Comparison of ENCODE assay signal across 1 cellular context in the genomic region with DNA sequence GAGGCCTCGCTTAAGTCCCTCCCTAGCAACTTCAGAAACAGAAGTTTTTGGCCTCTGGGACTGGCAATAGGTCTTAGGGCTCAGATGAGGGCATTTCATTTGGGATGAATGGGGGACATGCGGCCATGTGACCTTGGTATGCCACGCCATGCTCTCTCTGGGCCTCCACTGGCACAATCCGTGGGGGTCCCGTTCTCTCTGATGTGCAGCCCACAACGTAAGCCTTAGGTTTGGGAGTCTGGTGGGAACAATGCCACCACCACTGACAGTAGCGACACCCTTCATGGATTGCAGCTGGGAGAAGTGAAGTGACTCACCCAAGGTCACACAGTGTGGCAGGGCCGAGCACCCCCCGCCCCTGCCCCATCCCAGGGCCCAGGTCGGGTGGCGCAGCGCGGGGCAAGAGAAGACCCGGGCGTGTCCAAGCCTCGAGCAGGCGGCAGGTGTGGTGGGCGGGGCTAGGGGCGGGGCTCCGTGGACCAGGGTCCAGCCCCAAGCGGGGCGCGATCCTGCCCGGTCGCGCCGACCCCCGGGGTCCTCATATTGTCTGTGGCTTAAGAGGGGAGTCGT.
A peak's percentile ranks its signal among the peaks of the same experiment; 100 is the strongest.
TF ChIP-seq lines count a peak whose summit lies in the region.

No MANE protein-coding gene starts in this region.

TF ChIP-seq in HepG2, 621 proteins besides CTCF, POLR2A, EP300 and RAD21 (continued from another document and continues in another):
- TF ChIP-seq ATRX (CRISPR knock-in tag; IDR thresholded peaks at IDR 0.05; ENCODE audit: borderline replicate concordance) (no peak), ZKSCAN8 (CRISPR knock-in tag; IDR thresholded peaks at IDR 0.05; ENCODE audit: borderline replicate concordance) (no peak), GTF3A (CRISPR knock-in tag; conservative IDR thresholded peaks at IDR 0.05) (peak; percentile 34; the same call in 1 of the 2 replicates), ZFY (CRISPR knock-in tag; IDR thresholded peaks at IDR 0.05) (no peak), ZNF383 (CRISPR knock-in tag; IDR thresholded peaks at IDR 0.05; ENCODE audit: borderline replicate concordance) (peak; percentile 67; the same call in 1 of the 2 replicates), ZNF296 (CRISPR knock-in tag; conservative IDR thresholded peaks at IDR 0.05) (no peak), MLLT10 (CRISPR knock-in tag; IDR thresholded peaks at IDR 0.05) (no peak), ZNF556 (CRISPR knock-in tag; IDR thresholded peaks at IDR 0.05; ENCODE audit: borderline replicate concordance) (no peak), NONO (IDR thresholded peaks at IDR 0.05) (no peak), NONO (CRISPR knock-in tag; conservative IDR thresholded peaks at IDR 0.05) (peak; percentile 11; the same call in 1 of the 2 replicates), ZNF367 (CRISPR knock-in tag; IDR thresholded peaks at IDR 0.05; ENCODE audit: borderline replicate concordance) (peak; percentile 77; the same call in 1 of the 2 replicates), DPF2 (CRISPR knock-in tag; IDR thresholded peaks at IDR 0.05; ENCODE audit: borderline replicate concordance, low read depth) (no peak), ZNF354B (CRISPR knock-in tag; IDR thresholded peaks at IDR 0.05) (0 out of 2 replicates have a peak, but pooled peaks have one; percentile 85), ZNF775 (CRISPR knock-in tag; IDR thresholded peaks at IDR 0.05; ENCODE audit: borderline replicate concordance) (no peak), SMYD3 (CRISPR knock-in tag; IDR thresholded peaks at IDR 0.05) (no peak), NR2F1 (CRISPR knock-in tag; IDR thresholded peaks at IDR 0.05) (peak in 1 of 2 experiments; percentile 16; a peak in 1 of 4 replicates), TCF7 (IDR thresholded peaks at IDR 0.05; ENCODE audit: low read depth) (no peak), POLR2AphosphoS5 (IDR thresholded peaks at IDR 0.05; ENCODE audit: low read depth, low read length) (peak; percentile 37; the same call in 1 of the 2 replicates), GLI4 (CRISPR knock-in tag; IDR thresholded peaks at IDR 0.05; ENCODE audit: borderline replicate concordance) (peak; percentile 23; the same call in 1 of the 2 replicates), ZNF264 (CRISPR knock-in tag; IDR thresholded peaks at IDR 0.05) (peak; percentile 63), ADNP (CRISPR knock-in tag; IDR thresholded peaks at IDR 0.05) (peak; percentile 84; the same call in 1 of the 2 replicates), HDAC1 (CRISPR knock-in tag; IDR thresholded peaks at IDR 0.05) (no peak; the same call in 1 of the 2 replicates), ZNF317 (CRISPR knock-in tag; IDR thresholded peaks at IDR 0.05) (no peak), ZFP36L1 (CRISPR knock-in tag; IDR thresholded peaks at IDR 0.05) (peak; percentile 67; the same call in 1 of the 2 replicates), RFX1 (IDR thresholded peaks at IDR 0.05) (no peak), IKZF4 (CRISPR knock-in tag; IDR thresholded peaks at IDR 0.05; ENCODE audit: borderline replicate concordance, low read depth, not compliant biosample characterization) (no peak)
- TF ChIP-seq, protein P1, sequence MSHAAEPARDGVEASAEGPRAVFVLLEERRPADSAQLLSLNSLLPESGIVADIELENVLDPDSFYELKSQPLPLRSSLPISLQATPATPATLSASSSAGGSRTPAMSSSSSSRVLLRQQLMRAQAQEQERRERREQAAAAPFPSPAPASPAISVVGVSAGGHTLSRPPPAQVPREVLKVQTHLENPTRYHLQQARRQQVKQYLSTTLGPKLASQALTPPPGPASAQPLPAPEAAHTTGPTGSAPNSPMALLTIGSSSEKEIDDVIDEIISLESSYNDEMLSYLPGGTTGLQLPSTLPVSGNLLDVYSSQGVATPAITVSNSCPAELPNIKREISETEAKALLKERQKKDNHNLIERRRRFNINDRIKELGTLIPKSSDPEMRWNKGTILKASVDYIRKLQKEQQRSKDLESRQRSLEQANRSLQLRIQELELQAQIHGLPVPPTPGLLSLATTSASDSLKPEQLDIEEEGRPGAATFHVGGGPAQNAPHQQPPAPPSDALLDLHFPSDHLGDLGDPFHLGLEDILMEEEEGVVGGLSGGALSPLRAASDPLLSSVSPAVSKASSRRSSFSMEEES (CRISPR knock-in tag; IDR thresholded peaks at IDR 0.05): no peak
- TF ChIP-seq, protein P2, sequence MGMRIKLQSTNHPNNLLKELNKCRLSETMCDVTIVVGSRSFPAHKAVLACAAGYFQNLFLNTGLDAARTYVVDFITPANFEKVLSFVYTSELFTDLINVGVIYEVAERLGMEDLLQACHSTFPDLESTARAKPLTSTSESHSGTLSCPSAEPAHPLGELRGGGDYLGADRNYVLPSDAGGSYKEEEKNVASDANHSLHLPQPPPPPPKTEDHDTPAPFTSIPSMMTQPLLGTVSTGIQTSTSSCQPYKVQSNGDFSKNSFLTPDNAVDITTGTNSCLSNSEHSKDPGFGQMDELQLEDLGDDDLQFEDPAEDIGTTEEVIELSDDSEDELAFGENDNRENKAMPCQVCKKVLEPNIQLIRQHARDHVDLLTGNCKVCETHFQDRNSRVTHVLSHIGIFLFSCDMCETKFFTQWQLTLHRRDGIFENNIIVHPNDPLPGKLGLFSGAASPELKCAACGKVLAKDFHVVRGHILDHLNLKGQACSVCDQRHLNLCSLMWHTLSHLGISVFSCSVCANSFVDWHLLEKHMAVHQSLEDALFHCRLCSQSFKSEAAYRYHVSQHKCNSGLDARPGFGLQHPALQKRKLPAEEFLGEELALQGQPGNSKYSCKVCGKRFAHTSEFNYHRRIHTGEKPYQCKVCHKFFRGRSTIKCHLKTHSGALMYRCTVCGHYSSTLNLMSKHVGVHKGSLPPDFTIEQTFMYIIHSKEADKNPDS (CRISPR knock-in tag; IDR thresholded peaks at IDR 0.05): 0 out of 2 replicates have a peak, but pooled peaks have one; percentile 27
- TF ChIP-seq, protein P3, sequence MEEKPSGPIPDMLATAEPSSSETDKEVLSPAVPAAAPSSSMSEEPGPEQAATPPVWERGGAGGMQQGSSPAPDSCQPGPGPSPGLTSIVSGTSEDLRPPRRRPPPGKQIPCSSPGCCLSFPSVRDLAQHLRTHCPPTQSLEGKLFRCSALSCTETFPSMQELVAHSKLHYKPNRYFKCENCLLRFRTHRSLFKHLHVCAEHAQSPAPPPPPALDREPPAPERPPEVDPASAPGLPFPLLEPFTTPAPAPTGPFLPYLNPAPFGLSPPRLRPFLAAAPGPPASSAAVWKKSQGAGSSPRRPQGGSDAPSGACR (CRISPR knock-in tag; IDR thresholded peaks at IDR 0.05): peak; percentile 84
- TF ChIP-seq, protein P4, sequence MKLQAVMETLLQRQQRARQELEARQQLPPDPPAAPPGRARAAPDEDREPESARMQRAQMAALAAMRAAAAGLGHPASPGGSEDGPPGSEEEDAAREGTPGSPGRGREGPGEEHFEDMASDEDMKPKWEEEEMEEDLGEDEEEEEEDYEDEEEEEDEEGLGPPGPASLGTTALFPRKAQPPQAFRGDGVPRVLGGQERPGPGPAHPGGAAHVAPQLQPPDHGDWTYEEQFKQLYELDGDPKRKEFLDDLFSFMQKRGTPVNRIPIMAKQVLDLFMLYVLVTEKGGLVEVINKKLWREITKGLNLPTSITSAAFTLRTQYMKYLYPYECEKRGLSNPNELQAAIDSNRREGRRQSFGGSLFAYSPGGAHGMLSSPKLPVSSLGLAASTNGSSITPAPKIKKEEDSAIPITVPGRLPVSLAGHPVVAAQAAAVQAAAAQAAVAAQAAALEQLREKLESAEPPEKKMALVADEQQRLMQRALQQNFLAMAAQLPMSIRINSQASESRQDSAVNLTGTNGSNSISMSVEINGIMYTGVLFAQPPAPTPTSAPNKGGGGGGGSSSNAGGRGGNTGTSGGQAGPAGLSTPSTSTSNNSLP (IDR thresholded peaks at IDR 0.05; ENCODE audit: low read depth, low read length): 0 out of 2 replicates have a peak, but pooled peaks have one; percentile 9
- TF ChIP-seq, protein P5, sequence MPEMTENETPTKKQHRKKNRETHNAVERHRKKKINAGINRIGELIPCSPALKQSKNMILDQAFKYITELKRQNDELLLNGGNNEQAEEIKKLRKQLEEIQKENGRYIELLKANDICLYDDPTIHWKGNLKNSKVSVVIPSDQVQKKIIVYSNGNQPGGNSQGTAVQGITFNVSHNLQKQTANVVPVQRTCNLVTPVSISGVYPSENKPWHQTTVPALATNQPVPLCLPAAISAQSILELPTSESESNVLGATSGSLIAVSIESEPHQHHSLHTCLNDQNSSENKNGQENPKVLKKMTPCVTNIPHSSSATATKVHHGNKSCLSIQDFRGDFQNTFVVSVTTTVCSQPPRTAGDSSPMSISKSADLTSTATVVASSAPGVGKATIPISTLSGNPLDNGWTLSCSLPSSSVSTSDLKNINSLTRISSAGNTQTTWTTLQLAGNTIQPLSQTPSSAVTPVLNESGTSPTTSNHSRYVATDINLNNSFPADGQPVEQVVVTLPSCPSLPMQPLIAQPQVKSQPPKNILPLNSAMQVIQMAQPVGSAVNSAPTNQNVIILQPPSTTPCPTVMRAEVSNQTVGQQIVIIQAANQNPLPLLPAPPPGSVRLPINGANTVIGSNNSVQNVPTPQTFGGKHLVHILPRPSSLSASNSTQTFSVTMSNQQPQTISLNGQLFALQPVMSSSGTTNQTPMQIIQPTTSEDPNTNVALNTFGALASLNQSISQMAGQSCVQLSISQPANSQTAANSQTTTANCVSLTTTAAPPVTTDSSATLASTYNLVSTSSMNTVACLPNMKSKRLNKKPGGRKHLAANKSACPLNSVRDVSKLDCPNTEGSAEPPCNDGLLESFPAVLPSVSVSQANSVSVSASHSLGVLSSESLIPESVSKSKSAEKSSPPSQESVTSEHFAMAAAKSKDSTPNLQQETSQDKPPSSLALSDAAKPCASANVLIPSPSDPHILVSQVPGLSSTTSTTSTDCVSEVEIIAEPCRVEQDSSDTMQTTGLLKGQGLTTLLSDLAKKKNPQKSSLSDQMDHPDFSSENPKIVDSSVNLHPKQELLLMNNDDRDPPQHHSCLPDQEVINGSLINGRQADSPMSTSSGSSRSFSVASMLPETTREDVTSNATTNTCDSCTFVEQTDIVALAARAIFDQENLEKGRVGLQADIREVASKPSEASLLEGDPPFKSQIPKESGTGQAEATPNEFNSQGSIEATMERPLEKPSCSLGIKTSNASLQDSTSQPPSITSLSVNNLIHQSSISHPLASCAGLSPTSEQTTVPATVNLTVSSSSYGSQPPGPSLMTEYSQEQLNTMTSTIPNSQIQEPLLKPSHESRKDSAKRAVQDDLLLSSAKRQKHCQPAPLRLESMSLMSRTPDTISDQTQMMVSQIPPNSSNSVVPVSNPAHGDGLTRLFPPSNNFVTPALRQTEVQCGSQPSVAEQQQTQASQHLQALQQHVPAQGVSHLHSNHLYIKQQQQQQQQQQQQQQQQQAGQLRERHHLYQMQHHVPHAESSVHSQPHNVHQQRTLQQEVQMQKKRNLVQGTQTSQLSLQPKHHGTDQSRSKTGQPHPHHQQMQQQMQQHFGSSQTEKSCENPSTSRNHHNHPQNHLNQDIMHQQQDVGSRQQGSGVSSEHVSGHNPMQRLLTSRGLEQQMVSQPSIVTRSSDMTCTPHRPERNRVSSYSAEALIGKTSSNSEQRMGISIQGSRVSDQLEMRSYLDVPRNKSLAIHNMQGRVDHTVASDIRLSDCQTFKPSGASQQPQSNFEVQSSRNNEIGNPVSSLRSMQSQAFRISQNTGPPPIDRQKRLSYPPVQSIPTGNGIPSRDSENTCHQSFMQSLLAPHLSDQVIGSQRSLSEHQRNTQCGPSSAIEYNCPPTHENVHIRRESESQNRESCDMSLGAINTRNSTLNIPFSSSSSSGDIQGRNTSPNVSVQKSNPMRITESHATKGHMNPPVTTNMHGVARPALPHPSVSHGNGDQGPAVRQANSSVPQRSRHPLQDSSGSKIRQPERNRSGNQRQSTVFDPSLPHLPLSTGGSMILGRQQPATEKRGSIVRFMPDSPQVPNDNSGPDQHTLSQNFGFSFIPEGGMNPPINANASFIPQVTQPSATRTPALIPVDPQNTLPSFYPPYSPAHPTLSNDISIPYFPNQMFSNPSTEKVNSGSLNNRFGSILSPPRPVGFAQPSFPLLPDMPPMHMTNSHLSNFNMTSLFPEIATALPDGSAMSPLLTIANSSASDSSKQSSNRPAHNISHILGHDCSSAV (CRISPR knock-in tag; IDR thresholded peaks at IDR 0.05; ENCODE audit: borderline replicate concordance): 0 out of 2 replicates have a peak, but pooled peaks have one; percentile 5
- TF ChIP-seq, protein P6, sequence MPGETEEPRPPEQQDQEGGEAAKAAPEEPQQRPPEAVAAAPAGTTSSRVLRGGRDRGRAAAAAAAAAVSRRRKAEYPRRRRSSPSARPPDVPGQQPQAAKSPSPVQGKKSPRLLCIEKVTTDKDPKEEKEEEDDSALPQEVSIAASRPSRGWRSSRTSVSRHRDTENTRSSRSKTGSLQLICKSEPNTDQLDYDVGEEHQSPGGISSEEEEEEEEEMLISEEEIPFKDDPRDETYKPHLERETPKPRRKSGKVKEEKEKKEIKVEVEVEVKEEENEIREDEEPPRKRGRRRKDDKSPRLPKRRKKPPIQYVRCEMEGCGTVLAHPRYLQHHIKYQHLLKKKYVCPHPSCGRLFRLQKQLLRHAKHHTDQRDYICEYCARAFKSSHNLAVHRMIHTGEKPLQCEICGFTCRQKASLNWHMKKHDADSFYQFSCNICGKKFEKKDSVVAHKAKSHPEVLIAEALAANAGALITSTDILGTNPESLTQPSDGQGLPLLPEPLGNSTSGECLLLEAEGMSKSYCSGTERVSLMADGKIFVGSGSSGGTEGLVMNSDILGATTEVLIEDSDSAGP (CRISPR knock-in tag; IDR thresholded peaks at IDR 0.05; ENCODE audit: borderline replicate concordance): peak; percentile 56; the same call in 1 of the 2 replicates
- TF ChIP-seq, protein P7, sequence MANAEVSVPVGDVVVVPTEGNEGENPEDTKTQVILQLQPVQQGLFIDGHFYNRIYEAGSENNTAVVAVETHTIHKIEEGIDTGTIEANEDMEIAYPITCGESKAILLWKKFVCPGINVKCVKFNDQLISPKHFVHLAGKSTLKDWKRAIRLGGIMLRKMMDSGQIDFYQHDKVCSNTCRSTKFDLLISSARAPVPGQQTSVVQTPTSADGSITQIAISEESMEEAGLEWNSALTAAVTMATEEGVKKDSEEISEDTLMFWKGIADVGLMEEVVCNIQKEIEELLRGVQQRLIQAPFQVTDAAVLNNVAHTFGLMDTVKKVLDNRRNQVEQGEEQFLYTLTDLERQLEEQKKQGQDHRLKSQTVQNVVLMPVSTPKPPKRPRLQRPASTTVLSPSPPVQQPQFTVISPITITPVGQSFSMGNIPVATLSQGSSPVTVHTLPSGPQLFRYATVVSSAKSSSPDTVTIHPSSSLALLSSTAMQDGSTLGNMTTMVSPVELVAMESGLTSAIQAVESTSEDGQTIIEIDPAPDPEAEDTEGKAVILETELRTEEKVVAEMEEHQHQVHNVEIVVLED (CRISPR knock-in tag; IDR thresholded peaks at IDR 0.05; ENCODE audit: borderline replicate concordance): no peak; the same call in 1 of the 2 replicates
- TF ChIP-seq, protein P8, sequence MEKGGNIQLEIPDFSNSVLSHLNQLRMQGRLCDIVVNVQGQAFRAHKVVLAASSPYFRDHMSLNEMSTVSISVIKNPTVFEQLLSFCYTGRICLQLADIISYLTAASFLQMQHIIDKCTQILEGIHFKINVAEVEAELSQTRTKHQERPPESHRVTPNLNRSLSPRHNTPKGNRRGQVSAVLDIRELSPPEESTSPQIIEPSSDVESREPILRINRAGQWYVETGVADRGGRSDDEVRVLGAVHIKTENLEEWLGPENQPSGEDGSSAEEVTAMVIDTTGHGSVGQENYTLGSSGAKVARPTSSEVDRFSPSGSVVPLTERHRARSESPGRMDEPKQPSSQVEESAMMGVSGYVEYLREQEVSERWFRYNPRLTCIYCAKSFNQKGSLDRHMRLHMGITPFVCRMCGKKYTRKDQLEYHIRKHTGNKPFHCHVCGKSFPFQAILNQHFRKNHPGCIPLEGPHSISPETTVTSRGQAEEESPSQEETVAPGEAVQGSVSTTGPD (CRISPR knock-in tag; IDR thresholded peaks at IDR 0.05): no peak
